In genomic region chr2:62897187-62897827, GRCh38 we compare ENCODE assay signal across 33 cellular contexts.
"Had no signal": no experiment of that assay in that cellular context is flagged by ENCODE, and none has a peak within 500 bp of the region (broad histone marks: within the 10 kb centered on the region; RNA-seq: fewer than 3 reads in every experiment).

No MANE protein-coding gene starts in this region.

- ATAC-seq: activated CD4-positive, CD25-positive, alpha-beta regulatory T cell treated with anti-CD3 and anti-CD28 coated beads, Interleukin-2, amount 50 U/mL, for 24 hours; activated CD8-positive, alpha-beta memory T cell treated with anti-CD3 and anti-CD28 coated beads, Interleukin-2, amount 10 ng/mL, durations not matched to agents 7 days and 5 days; activated CD8-positive, alpha-beta T cell treated with anti-CD3 and anti-CD28 coated beads for 36 hours; activated naive CD8-positive, alpha-beta T cell treated with anti-CD3 and anti-CD28 coated beads, Interleukin-2, amount 50 U/mL, for 24 hours; body of pancreas; gastroesophageal sphincter; heart right ventricle; T-helper 17 cell had no signal

- H3K27ac ChIP-seq: adrenal gland, body of pancreas, cardiac muscle cell, colonic mucosa, esophagus muscularis mucosa, gastroesophageal sphincter, heart right ventricle, hepatocyte, WERI-Rb-1 had no signal

- H3K27me3 ChIP-seq: adrenal gland, body of pancreas, cardiac muscle cell, colonic mucosa, esophagus muscularis mucosa, gastroesophageal sphincter, heart right ventricle, hepatocyte had no signal

- H3K36me3 ChIP-seq: adrenal gland, cardiac muscle cell, colonic mucosa, gastroesophageal sphincter, heart right ventricle, WERI-Rb-1 had no signal

- H3K9me3 ChIP-seq: adrenal gland, body of pancreas, colonic mucosa, esophagus muscularis mucosa, gastroesophageal sphincter, heart right ventricle had no signal

- H2AFZ ChIP-seq: hepatocyte had no signal

- DNase-seq: activated B cell treated with CpG ODN at 0.5 μM for 24 hours; activated CD4-positive, alpha-beta T cell treated with anti-CD3 and anti-CD28 coated beads for 48 hours; activated CD4-positive, alpha-beta T cell treated with anti-CD3 and anti-CD28 coated beads, Interleukin-2, amount 50 U/mL, for 1 hour; activated CD4-positive, alpha-beta T cell treated with anti-CD3 and anti-CD28 coated beads, Interleukin-2, amount 50 U/mL, for 48 hours; activated CD8-positive, alpha-beta memory T cell treated with anti-CD3 and anti-CD28 coated beads, Interleukin-2, amount 10 ng/mL, durations not matched to agents 7 days and 5 days; activated CD8-positive, alpha-beta memory T cell treated with anti-CD3 and anti-CD28 coated beads, Interleukin-2, amount 50 U/mL, for 4 hours; activated CD8-positive, alpha-beta T cell treated with anti-CD3 and anti-CD28 coated beads for 36 hours; activated effector memory CD4-positive, alpha-beta T cell treated with anti-CD3 and anti-CD28 coated beads, Interleukin-2, amount 50 U/mL, for 16 hours; activated naive CD4-positive, alpha-beta T cell treated with anti-CD3 and anti-CD28 coated beads for 36 hours; activated naive CD8-positive, alpha-beta T cell treated with anti-CD3 and anti-CD28 coated beads for 36 hours; activated naive CD8-positive, alpha-beta T cell treated with anti-CD3 and anti-CD28 coated beads, Interleukin-2, amount 50 U/mL, for 24 hours; activated T-cell treated with anti-CD3 and anti-CD28 coated beads, Interleukin-2, amount 50 U/mL, for 1 hour; activated T-cell treated with anti-CD3 and anti-CD28 coated beads, Interleukin-2, amount 50 U/mL, for 48 hours; adrenal gland; amygdala; aorta; body of pancreas; central memory CD4-positive, alpha-beta T cell; cerebellar nuclear complex; colonic mucosa; effector CD8-positive, alpha-beta T cell; foreskin melanocyte; heart right ventricle; T-helper 17 cell; T1000; WERI-Rb-1 had no signal

- H3K4me3 ChIP-seq: adrenal gland, body of pancreas, cardiac muscle cell, colonic mucosa, esophagus muscularis mucosa, gastroesophageal sphincter, heart right ventricle, hepatocyte had no signal

- H3K79me2 ChIP-seq: hepatocyte had no signal

- H3K4me1 ChIP-seq: adrenal gland, body of pancreas, colonic mucosa, heart right ventricle had no signal

- H3K4me2 ChIP-seq: hepatocyte had no signal

- FAIRE-seq: endometrium, endothelial cell of umbilical vein had no signal
